ENCODE assay signal across 1 cellular context in genomic region chr1:226882631-226883409, GRCh38.
TF ChIP-seq lines count a peak whose summit lies in the region.

No MANE protein-coding gene starts in this region.

TF ChIP-seq in GM12878, 131 proteins besides CTCF, POLR2A, EP300 and RAD21 (continued from another document):
- TF ChIP-seq ZNF592 (IDR thresholded peaks at IDR 0.05), result no peak
- 0 out of 2 replicates have a peak, but pooled peaks have one; percentile 17 for TF ChIP-seq IKZF1 (conservative IDR thresholded peaks at IDR 0.05)
- no peak for TF ChIP-seq ZSCAN29 (IDR thresholded peaks at IDR 0.05)
- no peak for TF ChIP-seq BCL3 (IDR thresholded peaks at IDR 0.05; ENCODE audit: borderline replicate concordance, insufficient read depth, low read depth, low read length, poor library complexity, severe bottlenecking)
- no peak for TF ChIP-seq USF2 (IDR thresholded peaks at IDR 0.05; ENCODE audit: borderline replicate concordance, low read depth, low read length)
